ENCODE assay signal across 9 cellular contexts in genomic region chr4:53601251-53601764, GRCh38. TPM values are rescaled to one million over a fixed set of nuclear protein-coding genes. Genes with fewer than 3 reads are reported as not detected.
DNase-seq lines count a peak whose midpoint lies in the region; ATAC-seq, FAIRE-seq and TF ChIP-seq lines count a peak whose summit lies in the region.
"Had no signal": no experiment of that assay in that cellular context is flagged by ENCODE, and none has a peak within 500 bp of the region (broad histone marks: within the 10 kb centered on the region; RNA-seq: fewer than 3 reads in every experiment).

No MANE protein-coding gene starts in this region.

- H3K4me1 Mint-ChIP-seq in stimulated activated naive CD8-positive, alpha-beta T cell treated with anti-CD3 and anti-CD28 coated beads, Interleukin-15, amount 100 ng/mL, for 72 hours = no peaks in the 10 kb centered on the region

- no peak overlapping the region for H3K9ac ChIP-seq in fibroblast of lung (ENCODE audit: insufficient read depth, low read length)

- H3K36me3 ChIP-seq in fibroblast of lung (ENCODE audit: control insufficient read depth, insufficient read depth, low read length) = no peaks in the 10 kb centered on the region
- no peaks in the 10 kb centered on the region for H3K36me3 ChIP-seq in testis (ENCODE audit: low read depth, missing control alignments)

- no peaks in the 10 kb centered on the region for H4K20me1 ChIP-seq in fibroblast of lung (ENCODE audit: control insufficient read depth, extremely low read depth, insufficient read depth, low read length)

- TF ChIP-seq POLR2A in testis (IDR thresholded peaks at IDR 0.05) (no peak), H54 (IDR thresholded peaks at IDR 0.05; ENCODE audit: low read depth, low read length) (no peak)

- intact Hi-C loops in testis (cut with DNase I; ENCODE audit: low total_unique reads) = no loop called here

- H3K27ac Mint-ChIP-seq in stimulated activated naive CD8-positive, alpha-beta T cell treated with anti-CD3 and anti-CD28 coated beads, Interleukin-15, amount 100 ng/mL, for 72 hours = no peak overlapping the region

- TF ChIP-seq CTCF in fibroblast of lung (conservative IDR thresholded peaks at IDR 0.05 in 1 of 2, IDR thresholded peaks at IDR 0.05 in 1 of 2; ENCODE audit: low read depth in 1 of 2, low read length in 2 of 2) (peak; percentile 12 to 32), testis (IDR thresholded peaks at IDR 0.05) (no peak)

- H3K27ac ChIP-seq in fibroblast of lung (ENCODE audit: insufficient read depth, low read length) = no peak overlapping the region
- no peak overlapping the region for H3K27ac ChIP-seq in testis
- H3K27ac ChIP-seq: skin epidermis had no signal

- WGBS in testis, 2 donors = 79 to 80% methylated on average over 9 of the region's 9 CpGs

- H3K4me3 Mint-ChIP-seq in stimulated activated naive CD8-positive, alpha-beta T cell treated with anti-CD3 and anti-CD28 coated beads, Interleukin-15, amount 100 ng/mL, for 72 hours = no peak overlapping the region

- H3K4me1 ChIP-seq in fibroblast of lung (ENCODE audit: control insufficient read depth, extremely low read depth, insufficient read depth, low read length) (no peaks in the 10 kb centered on the region), testis (no peaks in the 10 kb centered on the region)

- H3K4me2 ChIP-seq in fibroblast of lung (ENCODE audit: extremely low read depth, insufficient read depth, low read length) = no peak overlapping the region

- H3K27me3 ChIP-seq in fibroblast of lung (ENCODE audit: control insufficient read depth, insufficient read depth, low read length) (no peaks in the 10 kb centered on the region), testis (no peaks in the 10 kb centered on the region)

- peaks cover 8 to 10% of the 10 kb centered on the region in 2 donors for H3K9me3 Mint-ChIP-seq in stimulated activated naive CD8-positive, alpha-beta T cell treated with anti-CD3 and anti-CD28 coated beads, Interleukin-15, amount 100 ng/mL, for 72 hours

- no peak for FAIRE-seq in H54 (lab: Jason Lieb, UNC)

- H3K4me3 ChIP-seq in fibroblast of lung (replicated peaks in 1 of 4; ENCODE audit: control extremely low read depth in 1 of 4, insufficient read depth in 1 of 4, low read depth in 3 of 4, low read length in 4 of 4) = no peak overlapping the region
- H3K4me3 ChIP-seq in testis = no peak overlapping the region
- H3K4me3 ChIP-seq: skin epidermis had no signal

- no peak overlapping the region for H2AFZ ChIP-seq in fibroblast of lung (ENCODE audit: low read length)

- peak; percentile 4 for DNase-seq in stimulated activated naive CD8-positive, alpha-beta T cell treated with anti-CD3 and anti-CD28 coated beads, Interleukin-15, Interleukin-2, amounts not matched to agents 100 U/mL and 50 U/mL, for 24 hours
- DNase-seq in stimulated activated naive CD8-positive, alpha-beta T cell treated with anti-CD3 and anti-CD28 coated beads, Interleukin-15, amount 100 ng/mL, for 72 hours = no peak
- DNase-seq in NCI-H526 treated with DMSO at 0.1 percent for 48 hours (lab: John Stamatoyannopoulos, UW) = peak; percentile 74
- no peak for DNase-seq in fibroblast of lung (ENCODE audit: low read depth in 2 of 2)
- peak; percentile 30 for DNase-seq in testis
- DNase-seq in H54 (ENCODE audit: insufficient read length, low spot score) = no peak
- no peak for DNase-seq in NK-92 treated with Interleukin-12 subunit alpha and Interleukin-12 subunit beta, amount 100 ng/mL, for 24 hours (lab: John Stamatoyannopoulos, UW)

- H3K27me3 Mint-ChIP-seq in stimulated activated naive CD8-positive, alpha-beta T cell treated with anti-CD3 and anti-CD28 coated beads, Interleukin-15, amount 100 ng/mL, for 72 hours = peaks cover 44% of the 10 kb centered on the region

- no peak for ATAC-seq in stimulated activated naive CD8-positive, alpha-beta T cell treated with anti-CD3 and anti-CD28 coated beads, Interleukin-15, Interleukin-2, amounts not matched to agents 100 U/mL and 50 U/mL, for 24 hours
- ATAC-seq in stimulated activated naive CD8-positive, alpha-beta T cell treated with anti-CD3 and anti-CD28 coated beads, Interleukin-15, amount 100 ng/mL, for 72 hours = no peak
- peak; percentile 66 for ATAC-seq in HG03196 (IDR thresholded peaks at IDR 0.05; ENCODE audit: unreplicated experiment)

- no peaks in the 10 kb centered on the region for H3K9me3 ChIP-seq in fibroblast of lung (ENCODE audit: control insufficient read depth, insufficient read depth, low read depth, low read length)
- H3K9me3 ChIP-seq in testis = no peaks in the 10 kb centered on the region

- H3K79me2 ChIP-seq in fibroblast of lung (ENCODE audit: control insufficient read depth, insufficient read depth, low read length) = no peaks in the 10 kb centered on the region

RNA-seq across cellular contexts. Expression of gene LNX1, which starts 10.0 kb away (rescaled TPM):
- total RNA-seq in fibroblast of lung (0.51 and 1.3 TPM in 2 replicates), testis (1 to 10 TPM; 4.3 to 5.8 TPM)
- polyA plus RNA-seq in fibroblast of lung (0.48 and 0.61 TPM in 2 replicates), testis (ENCODE audit: insufficient read depth, low read depth, low replicate concordance) (8.3 TPM)
- 0.65 and 0.88 TPM in 2 replicates for polyA plus RNA-seq in fibroblast of lung (2012)
- not detected in 2 replicates for polyA minus RNA-seq in fibroblast of lung (ENCODE audit: low replicate concordance)

Comparison
In these comparisons a context has a peak if more than half of its experiments do, and no peak if none do; other contexts are left out.
1. DNase-seq: peak in stimulated activated naive CD8-positive, alpha-beta T cell treated with anti-CD3 and anti-CD28 coated beads, Interleukin-15, Interleukin-2, amounts not matched to agents 100 U/mL and 50 U/mL, for 24 hours (single experiment), NCI-H526 treated with DMSO at 0.1 percent for 48 hours (single experiment) and testis (single experiment); none in stimulated activated naive CD8-positive, alpha-beta T cell treated with anti-CD3 and anti-CD28 coated beads, Interleukin-15, amount 100 ng/mL, for 72 hours (0 of 2), fibroblast of lung (0 of 2), H54 (single experiment) and NK-92 treated with Interleukin-12 subunit alpha and Interleukin-12 subunit beta, amount 100 ng/mL, for 24 hours (single experiment).
2. CTCF ChIP-seq: peak in fibroblast of lung (2 of 2); none in testis (0 of 3).